ENCODE assay signal across 9 cellular contexts in the genomic region with DNA sequence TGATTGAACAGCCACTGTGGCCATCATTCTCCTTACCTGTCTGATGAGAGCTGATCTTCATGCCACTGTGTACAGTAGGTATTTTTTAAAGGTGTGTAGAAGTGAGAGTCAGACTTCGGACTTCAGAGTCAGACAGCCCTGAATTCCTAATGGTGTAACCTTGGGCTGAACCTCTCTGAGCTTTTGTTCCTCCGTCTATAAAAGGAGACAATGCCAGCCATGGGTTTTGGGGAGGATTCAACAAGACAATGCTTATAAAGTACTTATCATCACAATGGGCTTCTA. TPM values are rescaled to one million over a fixed set of nuclear protein-coding genes. Genes with fewer than 3 reads are reported as not detected.
DNase-seq lines count a peak whose midpoint lies in the region; ATAC-seq and TF ChIP-seq lines count a peak whose summit lies in the region.
"Had no signal": no experiment of that assay in that cellular context is flagged by ENCODE, and none has a peak within 500 bp of the region (broad histone marks: within the 10 kb centered on the region; RNA-seq: fewer than 3 reads in every experiment).

No MANE protein-coding gene starts in this region.

- no peaks in the 10 kb centered on the region for H3K9me3 ChIP-seq in breast epithelium
- H3K9me3 ChIP-seq in lung (ENCODE audit: control insufficient read depth in 2 of 2, insufficient read depth in 1 of 2, low read length in 1 of 2): no peaks in the 10 kb centered on the region
- H3K9me3 ChIP-seq in stomach smooth muscle (ENCODE audit: control insufficient read depth in 2 of 2, low read length in 2 of 2): no peaks in the 10 kb centered on the region

- H3K9ac ChIP-seq in stomach smooth muscle (ENCODE audit: low read length in 2 of 2): peak overlapping the region; percentile 77 to 92

- H3K27ac ChIP-seq in breast epithelium: peak overlapping the region; percentile 99
- peak overlapping the region; percentile 88 to 100 for H3K27ac ChIP-seq in lung (ENCODE audit: low read depth in 1 of 2, low read length in 1 of 2)
- peak overlapping the region; percentile 100 for H3K27ac ChIP-seq in stomach smooth muscle (ENCODE audit: low read length)

- 45 to 56% methylated on average over 2 of the region's 2 CpGs for whole genome bisulfite sequencing in lung, 2 donors

- no peaks in the 10 kb centered on the region for H3K27me3 ChIP-seq in breast epithelium
- no peaks in the 10 kb centered on the region for H3K27me3 ChIP-seq in lung (ENCODE audit: control insufficient read depth, insufficient read depth)
- no peaks in the 10 kb centered on the region for H3K27me3 ChIP-seq in stomach smooth muscle (ENCODE audit: control insufficient read depth in 1 of 2, insufficient read depth in 2 of 2, low read length in 2 of 2)

- no peak for TF ChIP-seq POLR2A in breast epithelium (IDR thresholded peaks at IDR 0.05)

- ATAC-seq in lung (ENCODE audit: insufficient read depth, low FRiP score): no peak

- H3K4me1 ChIP-seq in breast epithelium: peaks cover 55 to 83% of the 10 kb centered on the region in 2 donors
- H3K4me1 ChIP-seq in lung (ENCODE audit: control insufficient read depth in 2 of 2, insufficient read depth in 2 of 2, low read length in 2 of 2): peaks cover 41 to 49% of the 10 kb centered on the region in 2 donors
- H3K4me1 ChIP-seq in stomach smooth muscle (ENCODE audit: control insufficient read depth, insufficient read depth, low read length): peaks cover 91% of the 10 kb centered on the region

- DNase-seq in KBM-7 (peak; percentile 31), breast epithelium (ENCODE audit: low spot score in 2 of 2) (no peak), lung (ENCODE audit: low spot score) (no peak), amniotic stem cell (lab: John Stamatoyannopoulos, UW) (no peak), NCI-H1105 treated with DMSO at 0.1 percent for 48 hours (lab: John Stamatoyannopoulos, UW) (no peak), UCSD-AML1 (lab: John Stamatoyannopoulos, UW; ENCODE audit: unreplicated experiment) (no peak), NOMO-1 (lab: John Stamatoyannopoulos, UW; ENCODE audit: unreplicated experiment in 2 of 2) (no peak)
- DNase-seq: NCI-H1436 had no signal

- TF ChIP-seq CTCF in breast epithelium (IDR thresholded peaks at IDR 0.05) (no peak), lung (IDR thresholded peaks at IDR 0.05; ENCODE audit: control extremely low read depth, extremely low read depth) (no peak)

- H3K36me3 ChIP-seq in breast epithelium: no peaks in the 10 kb centered on the region
- no peaks in the 10 kb centered on the region for H3K36me3 ChIP-seq in lung (ENCODE audit: control insufficient read depth in 2 of 2, insufficient read depth in 2 of 2, low read length in 2 of 2)
- peaks cover 4 to 11% of the 10 kb centered on the region in 2 donors for H3K36me3 ChIP-seq in stomach smooth muscle (ENCODE audit: control insufficient read depth in 2 of 2, insufficient read depth in 2 of 2, low read length in 2 of 2)

- H3K4me3 ChIP-seq in breast epithelium: peak overlapping the region in 2 of 3 donors; percentile 5 to 49
- H3K4me3 ChIP-seq in lung: no peak overlapping the region
- peak overlapping the region; percentile 0 to 60 for H3K4me3 ChIP-seq in stomach smooth muscle (ENCODE audit: low read length in 2 of 2)

- intact Hi-C loops in breast epithelium (cut with DNase I; ENCODE audit: low total_unique reads): no loop called here

- in situ Hi-C loops in KBM-7 (cut with MboI; ENCODE audit: low pct_unique_long_range_greater_than_20kb, low sequenced_read_pairs): no loop called here

RNA-seq across cellular contexts. Expression of a gene that starts 18.7 kb away (rescaled TPM):
- total RNA-seq in breast epithelium (over 10,000 TPM in 1 of 3 donors, 1,000 to 10,000 TPM in 2; 1,290 to 13,922 (median 1,437) TPM), lung (100 to 1,000 TPM; 133 to 468 TPM)
- polyA plus RNA-seq in lung: 100 to 1,000 TPM; 201 to 265 TPM
